In genomic region chr2:109487237-109487869, GRCh38 we compare ENCODE assay signal across 1 cellular context.
TF ChIP-seq lines count a peak whose summit lies in the region.

No MANE protein-coding gene starts in this region.

TF ChIP-seq in SK-N-SH treated with all-trans-retinoic acid at 6 μM for 48 hours, 23 proteins besides CTCF, POLR2A, EP300 and RAD21 (continued from another document):
- TF ChIP-seq, protein P1, sequence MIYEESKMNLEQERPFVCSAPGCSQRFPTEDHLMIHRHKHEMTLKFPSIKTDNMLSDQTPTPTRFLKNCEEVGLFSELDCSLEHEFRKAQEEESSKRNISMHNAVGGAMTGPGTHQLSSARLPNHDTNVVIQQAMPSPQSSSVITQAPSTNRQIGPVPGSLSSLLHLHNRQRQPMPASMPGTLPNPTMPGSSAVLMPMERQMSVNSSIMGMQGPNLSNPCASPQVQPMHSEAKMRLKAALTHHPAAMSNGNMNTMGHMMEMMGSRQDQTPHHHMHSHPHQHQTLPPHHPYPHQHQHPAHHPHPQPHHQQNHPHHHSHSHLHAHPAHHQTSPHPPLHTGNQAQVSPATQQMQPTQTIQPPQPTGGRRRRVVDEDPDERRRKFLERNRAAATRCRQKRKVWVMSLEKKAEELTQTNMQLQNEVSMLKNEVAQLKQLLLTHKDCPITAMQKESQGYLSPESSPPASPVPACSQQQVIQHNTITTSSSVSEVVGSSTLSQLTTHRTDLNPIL (CRISPR knock-in tag; IDR thresholded peaks at IDR 0.05; ENCODE audit: low read depth) = no peak
- TF ChIP-seq CSDC2 (CRISPR knock-in tag; IDR thresholded peaks at IDR 0.05) = no peak
TF ChIP-seq in SK-N-SH treated with all-trans-retinoic acid at 6 μM for 48 hours: peak in this region for 0.
